10 cellular contexts compared by ENCODE assay signal in genomic region chr11:5605849-5606248, GRCh38. TPM values are rescaled to one million over a fixed set of nuclear protein-coding genes. Genes with fewer than 3 reads are reported as not detected.
DNase-seq lines count a peak whose midpoint lies in the region; ATAC-seq and TF ChIP-seq lines count a peak whose summit lies in the region.
"Had no signal": no experiment of that assay in that cellular context is flagged by ENCODE, and none has a peak within 500 bp of the region (broad histone marks: within the 10 kb centered on the region; RNA-seq: fewer than 3 reads in every experiment).

No MANE protein-coding gene starts in this region.

- intact Hi-C loops in spleen (cut with DNase I; ENCODE audit: low total_unique reads), result no loop called here

- no peaks in the 10 kb centered on the region for H3K27me3 Mint-ChIP-seq in mesothelial cell of epicardium (ENCODE audit: low read depth)
- H3K27me3 Mint-ChIP-seq: stimulated activated memory B cell treated with anti-CD40 and anti-IgM and Interleukin-4, amounts not matched to agents 10 μg/mL and 1 μg/mL and 100 μg/mL, for 72 hours had no signal

- TF ChIP-seq CTCF in GM10266 (IDR thresholded peaks at IDR 0.05; ENCODE audit: control insufficient read depth, insufficient read depth, low read depth, missing control alignments), result peak; percentile 4
- no peak for TF ChIP-seq CTCF in mesothelial cell of epicardium (IDR thresholded peaks at IDR 0.05; ENCODE audit: unreplicated experiment)
- TF ChIP-seq CTCF in spleen (IDR thresholded peaks at IDR 0.05 in 8 of 11, conservative IDR thresholded peaks at IDR 0.05 in 3 of 11), result no peak

- H3K27me3 ChIP-seq in adipocyte (replicated peaks; ENCODE audit: control insufficient read depth, insufficient read depth, low read length) (no peaks in the 10 kb centered on the region), spleen (replicated peaks in 1 of 7) (no peaks in the 10 kb centered on the region)

- peaks cover 13% of the 10 kb centered on the region for H3K4me1 ChIP-seq in adipocyte (ENCODE audit: control insufficient read depth, insufficient read depth, low read length)
- H3K4me1 ChIP-seq in spleen, result peaks cover 0 to under 1% (median 0%) of the 10 kb centered on the region in 6 donors

- no peak overlapping the region for H3K27ac ChIP-seq in spleen
- H3K27ac ChIP-seq: skin epidermis, WERI-Rb-1 had no signal

- no peak for TF ChIP-seq POLR2A in spleen (IDR thresholded peaks at IDR 0.05)

- H3K9me3 ChIP-seq in adipocyte (ENCODE audit: control insufficient read depth, low read length) (no peaks in the 10 kb centered on the region), spleen (no peaks in the 10 kb centered on the region)

- H3K4me1 Mint-ChIP-seq in mesothelial cell of epicardium, result peaks cover 21% of the 10 kb centered on the region

- no peak overlapping the region for H3K4me3 Mint-ChIP-seq in mesothelial cell of epicardium
- H3K4me3 Mint-ChIP-seq: stimulated activated memory B cell treated with anti-CD40 and anti-IgM and Interleukin-4, amounts not matched to agents 10 μg/mL and 1 μg/mL and 100 μg/mL, for 72 hours had no signal

- H3K9me3 Mint-ChIP-seq in mesothelial cell of epicardium, result no peaks in the 10 kb centered on the region
- H3K9me3 Mint-ChIP-seq: stimulated activated memory B cell treated with anti-CD40 and anti-IgM and Interleukin-4, amounts not matched to agents 10 μg/mL and 1 μg/mL and 100 μg/mL, for 72 hours had no signal

- WGBS in spleen, 5 donors, result 76 to 91% (median 89%) methylated on average over 5 of the region's 5 CpGs

- H3K27ac Mint-ChIP-seq in mesothelial cell of epicardium, result peak overlapping the region; percentile 48
- H3K27ac Mint-ChIP-seq: stimulated activated memory B cell treated with anti-CD40 and anti-IgM and Interleukin-4, amounts not matched to agents 10 μg/mL and 1 μg/mL and 100 μg/mL, for 72 hours had no signal

- DNase-seq in GM10266 (ENCODE audit: extremely low spot score) (no peak), adipocyte (ENCODE audit: low read depth) (peak; percentile 66), mesothelial cell of epicardium (ENCODE audit: low spot score in 2 of 2, unreplicated experiment in 2 of 2) (no peak), spleen (no peak)
- DNase-seq: activated effector memory CD4-positive, alpha-beta T cell treated with Interleukin-2 at 50 U/mL for 16 hours; WERI-Rb-1 had no signal

- no peak overlapping the region for H3K9ac ChIP-seq in adipocyte (ENCODE audit: low read length)

- H3K4me3 ChIP-seq in adipocyte (ENCODE audit: low read length), result no peak overlapping the region
- no peak overlapping the region for H3K4me3 ChIP-seq in spleen
- H3K4me3 ChIP-seq: skin epidermis had no signal

- ATAC-seq in GM21576 (IDR thresholded peaks at IDR 0.05; ENCODE audit: unreplicated experiment) (no peak), GM18498 (IDR thresholded peaks at IDR 0.05; ENCODE audit: unreplicated experiment) (no peak)
- ATAC-seq: stimulated activated memory B cell treated with anti-CD40 and anti-IgM and Interleukin-4, amounts not matched to agents 10 μg/mL and 1 μg/mL and 100 μg/mL, for 72 hours had no signal

- H3K36me3 ChIP-seq in adipocyte (ENCODE audit: control insufficient read depth, insufficient read depth, low read length, severe bottlenecking) (no peaks in the 10 kb centered on the region), spleen (no peaks in the 10 kb centered on the region)
- H3K36me3 ChIP-seq: WERI-Rb-1 had no signal

- H3K36me3 Mint-ChIP-seq in mesothelial cell of epicardium, result peaks cover 36% of the 10 kb centered on the region
- H3K36me3 Mint-ChIP-seq: stimulated activated memory B cell treated with anti-CD40 and anti-IgM and Interleukin-4, amounts not matched to agents 10 μg/mL and 1 μg/mL and 100 μg/mL, for 72 hours had no signal

RNA-seq across cellular contexts. Expression of gene TRIM6, which starts 9.4 kb away (rescaled TPM):
- total RNA-seq in mesothelial cell of epicardium (13.4 to 14.6 TPM (median 14.0 TPM) in 3 replicates), spleen (1 to 10 TPM; 1.4 to 6.1 (median 4.3) TPM)
- 1 to 10 TPM in 2 of 3 donors, under 1 TPM in 1; 0.72 to 2.7 (median 1.1) TPM for polyA plus RNA-seq in spleen

RNA-seq across cellular contexts. Expression of gene TRIM34, which starts 19.0 kb away (rescaled TPM):
- total RNA-seq in mesothelial cell of epicardium (5.0 to 7.1 TPM (median 5.1 TPM) in 3 replicates), spleen (10 to 100 TPM; 13.7 to 21.8 (median 17.7) TPM)
- polyA plus RNA-seq in spleen, result 10 to 100 TPM in 2 of 3 donors, 1 to 10 TPM in 1; 9.5 to 14.0 (median 10.5) TPM

RNA-seq across cellular contexts. Expression of gene OR52B6, which starts 25.2 kb away (rescaled TPM):
- total RNA-seq in mesothelial cell of epicardium, result not detected in 3 replicates
- not detected for total RNA-seq in spleen
- polyA plus RNA-seq in spleen, result not detected

RNA-seq across cellular contexts. Expression of gene OR52H1, which starts 57.5 kb away (rescaled TPM):
- total RNA-seq in mesothelial cell of epicardium (0.73 to 1.6 TPM (median 1.3 TPM) in 3 replicates), spleen (1 to 10 TPM in 3 of 7 donors, under 1 TPM in 4; 0.27 to 3.3 (median 0.80) TPM)
- not detected for polyA plus RNA-seq in spleen
